In the genomic region with DNA sequence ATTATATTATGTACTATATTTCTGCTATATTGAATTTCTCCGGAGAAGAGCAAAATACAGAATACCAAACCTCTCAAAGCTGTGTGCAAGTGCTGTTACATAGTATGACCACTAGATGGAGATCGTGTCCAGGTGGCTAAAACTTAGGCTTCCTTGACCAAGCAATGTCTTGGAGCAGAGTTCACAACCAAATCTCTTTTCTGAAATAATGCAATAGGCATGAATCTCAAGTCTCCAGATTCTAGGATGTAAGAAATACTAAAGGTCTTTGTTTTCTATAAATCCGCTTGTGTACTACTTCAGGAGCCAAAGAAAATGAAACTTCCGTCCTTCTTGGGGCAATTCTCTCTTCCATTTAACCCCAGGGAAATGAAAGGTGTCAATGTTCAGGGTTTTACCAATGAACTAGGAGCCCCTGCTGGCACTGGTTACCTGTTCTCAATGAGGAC, we compare ENCODE assay signal across 8 cellular contexts.
DNase-seq lines count a peak whose midpoint lies in the region; ATAC-seq, FAIRE-seq and TF ChIP-seq lines count a peak whose summit lies in the region.

No MANE protein-coding gene starts in this region.

- no peak for TF ChIP-seq EP300 in HepG2 (IDR thresholded peaks at IDR 0.05; ENCODE audit: low read depth in 2 of 2, low read length in 2 of 2)
- TF ChIP-seq EP300 in HepG2 (CRISPR knock-in tag; IDR thresholded peaks at IDR 0.05; ENCODE audit: borderline replicate concordance) = no peak

- H3K27me3 ChIP-seq in A673 (replicated peaks; ENCODE audit: insufficient read depth, low read depth, low read length, poor library complexity) = no peaks in the 10 kb centered on the region
- no peaks in the 10 kb centered on the region for H3K27me3 ChIP-seq in colonic mucosa
- peaks cover 2 to 19% of the 10 kb centered on the region in 2 experiments; a peak in 4 of 5 replicates for H3K27me3 ChIP-seq in HepG2 (ENCODE audit: control insufficient read depth in 1 of 2, insufficient read depth in 2 of 2, low read length in 2 of 2)

- H4K20me1 ChIP-seq in HepG2 (ENCODE audit: insufficient read depth, low read length) = no peaks in the 10 kb centered on the region

- H3K4me3 ChIP-seq in A673 (ENCODE audit: low read depth, low read length, poor library complexity, severe bottlenecking) = no peak overlapping the region
- no peak overlapping the region for H3K4me3 ChIP-seq in GM12864 (ENCODE audit: low read depth, low read length)
- no peak overlapping the region for H3K4me3 ChIP-seq in colonic mucosa
- no peak overlapping the region for H3K4me3 ChIP-seq in HepG2 (replicated peaks in 1 of 3; ENCODE audit: insufficient read depth in 1 of 3, low read depth in 2 of 3, low read length in 3 of 3)

- DNase-seq in A673 (ENCODE audit: low spot score) = peak; percentile 61
- DNase-seq in GM12864 (ENCODE audit: low read depth) = peak; percentile 29
- peak; percentile 60 to 70 for DNase-seq in NOMO-1 (lab: John Stamatoyannopoulos, UW; ENCODE audit: unreplicated experiment in 2 of 2)
- no peak for DNase-seq in colonic mucosa
- peak; percentile 40 for DNase-seq in HepG2 (ENCODE audit: low spot score)

- no peak overlapping the region for H3K9ac ChIP-seq in colonic mucosa (ENCODE audit: low read depth in 2 of 2, low read length in 2 of 2)
- H3K9ac ChIP-seq in HepG2 (ENCODE audit: insufficient read depth, low read depth, low read length) = no peak overlapping the region

- no peak overlapping the region for H2AFZ ChIP-seq in HepG2 (ENCODE audit: low read length)

- H3K79me2 ChIP-seq in HepG2 (ENCODE audit: insufficient read depth, low read length) = no peaks in the 10 kb centered on the region

- CTCF ChIA-PET in A673 (lab: Charles Lee) = interaction anchor here (0.6 to 2.0 kb wide), 6 partner anchors 12 to 715 kb away, joined by 3 to 4 read pairs (median 3); no protein-coding TSS in a partner anchor
- CTCF ChIA-PET in HepG2 (lab: Yijun Ruan, JAX; ENCODE audit: low intra/inter-chr PET ratio, low total read pairs) = interaction anchor here (1.2 to 1.5 kb wide), 3 partner anchors 12 to 424 kb away, joined by 4 to 20 read pairs (median 5); no protein-coding TSS in a partner anchor

- peak; percentile 92 for FAIRE-seq in HepG2 (lab: Jason Lieb, UNC)

- H3K4me1 ChIP-seq in A673 (ENCODE audit: insufficient read depth, low read length, poor library complexity, severe bottlenecking) (no peaks in the 10 kb centered on the region), colonic mucosa (no peaks in the 10 kb centered on the region), HepG2 (ENCODE audit: insufficient read depth, low read length) (peaks cover 42% of the 10 kb centered on the region)

- no peak overlapping the region for H3K27ac ChIP-seq in A673 (ENCODE audit: low read depth, low read length, poor library complexity, severe bottlenecking)
- H3K27ac ChIP-seq in colonic mucosa = no peak overlapping the region
- no peak overlapping the region for H3K27ac ChIP-seq in HepG2 (ENCODE audit: extremely low read length, insufficient read depth, low read length)

- TF ChIP-seq POLR2A in HepG2 (IDR thresholded peaks at IDR 0.05; ENCODE audit: insufficient read depth in 1 of 2, low read depth in 2 of 2, low read length in 2 of 2) = no peak

- WGBS in HepG2 (ENCODE audit: low lambda C conversion rate) = 25% methylated on average over 4 of the region's 4 CpGs

- TF ChIP-seq RAD21 in HepG2 (CRISPR knock-in tag; IDR thresholded peaks at IDR 0.05) = peak; percentile 63

- H3K36me3 ChIP-seq in A673 (ENCODE audit: insufficient read depth, low read length, poor library complexity, severe bottlenecking) (no peaks in the 10 kb centered on the region), colonic mucosa (no peaks in the 10 kb centered on the region), HepG2 (replicated peaks in 1 of 2; ENCODE audit: control insufficient read depth in 1 of 2, insufficient read depth in 2 of 2, low read length in 2 of 2) (no peaks in the 10 kb centered on the region)

- peak overlapping the region; percentile 38 for H3K4me2 ChIP-seq in HepG2 (ENCODE audit: low read depth, low read length)

- intact Hi-C loops in A673 (cut with micrococcal nuclease; ENCODE audit: unreplicated experiment) = loop anchor here (5.0 to 10.0 kb wide), 2 partner anchors 528 to 710 kb away; no protein-coding TSS in a partner anchor
- intact Hi-C loops in colonic mucosa (cut with DNase I) = loop anchor here (5.0 kb wide), 1 partner anchor 528 kb away; no protein-coding TSS in a partner anchor
- intact Hi-C loops in HepG2 (cut with micrococcal nuclease; ENCODE audit: unreplicated experiment) = loop anchor here (1.0 to 5.0 kb wide), 3 partner anchors 63 to 528 kb away; no protein-coding TSS in a partner anchor

- POLR2A ChIA-PET in A673 (lab: Charles Lee; ENCODE audit: low non-redundant PET) = no interaction called here
- POLR2A ChIA-PET in HepG2 (lab: Yijun Ruan, JAX) = no interaction called here

- in situ Hi-C loops in HepG2 (cut with HindIII; ENCODE audit: extremely low pct_ligation_motif_present, low pct_unique_long_range_greater_than_20kb) = loop anchor here (25.0 kb wide), 2 partner anchors 287 to 487 kb away; a partner anchor contains a TSS

- no peaks in the 10 kb centered on the region for H3K9me3 ChIP-seq in A673 (ENCODE audit: low read depth, low read length, poor library complexity, severe bottlenecking)
- H3K9me3 ChIP-seq in colonic mucosa = no peaks in the 10 kb centered on the region
- no peaks in the 10 kb centered on the region for H3K9me3 ChIP-seq in HepG2 (ENCODE audit: low read length)

- ATAC-seq in HG03520 (IDR thresholded peaks at IDR 0.05; ENCODE audit: unreplicated experiment) (peak; percentile 72), HepG2 (peak; percentile 66), HG03135 (IDR thresholded peaks at IDR 0.05; ENCODE audit: unreplicated experiment) (no peak), GM21737 (IDR thresholded peaks at IDR 0.05; ENCODE audit: unreplicated experiment) (no peak)

- no TSS peak for BruUV-seq in A673 (replicated peaks; lab: Mats Ljungman, UMichigan)
- BruUV-seq in HepG2 (replicated peaks; lab: Mats Ljungman, UMichigan) = no TSS peak

- peak; percentile 90 for TF ChIP-seq CTCF in A673 (conservative IDR thresholded peaks at IDR 0.05; ENCODE audit: low read depth, low read length)
- TF ChIP-seq CTCF in GM12864 (IDR thresholded peaks at IDR 0.05; ENCODE audit: low read depth, low read length, missing control alignments) = peak; percentile 92
- peak; percentile 95 for TF ChIP-seq CTCF in colonic mucosa (IDR thresholded peaks at IDR 0.05)
- peak; percentile 86 for TF ChIP-seq CTCF in HepG2 (CRISPR knock-in tag; IDR thresholded peaks at IDR 0.05)

TF ChIP-seq in HepG2, 621 proteins besides CTCF, POLR2A, EP300 and RAD21 (continues in another document):
- TF ChIP-seq KLF15 (CRISPR knock-in tag; IDR thresholded peaks at IDR 0.05; ENCODE audit: borderline replicate concordance) (no peak), FOXA3 (CRISPR knock-in tag; IDR thresholded peaks at IDR 0.05) (peak; percentile 43; the same call in 1 of the 2 replicates), GTF3A (CRISPR knock-in tag; conservative IDR thresholded peaks at IDR 0.05) (no peak), RXRB (CRISPR knock-in tag; IDR thresholded peaks at IDR 0.05; ENCODE audit: borderline replicate concordance) (peak; percentile 27; the same call in 1 of the 2 replicates), GATAD2A (CRISPR knock-in tag; IDR thresholded peaks at IDR 0.05) (peak; percentile 43; the same call in 1 of the 2 replicates), HNF4A (CRISPR knock-in tag; IDR thresholded peaks at IDR 0.05) (0 out of 2 replicates have a peak, but pooled peaks have one; percentile 13), STAG1 (CRISPR knock-in tag; IDR thresholded peaks at IDR 0.05) (peak; percentile 94), SMC3 (IDR thresholded peaks at IDR 0.05; ENCODE audit: low read length) (peak; percentile 91), TCF12 (IDR thresholded peaks at IDR 0.05) (no peak), TCF12 (CRISPR knock-in tag; IDR thresholded peaks at IDR 0.05) (no peak), FOXA1 (IDR thresholded peaks at IDR 0.05) (no peak), FOXA1 (CRISPR knock-in tag; IDR thresholded peaks at IDR 0.05) (0 out of 2 replicates have a peak, but pooled peaks have one; percentile 31)
- TF ChIP-seq, protein P1, sequence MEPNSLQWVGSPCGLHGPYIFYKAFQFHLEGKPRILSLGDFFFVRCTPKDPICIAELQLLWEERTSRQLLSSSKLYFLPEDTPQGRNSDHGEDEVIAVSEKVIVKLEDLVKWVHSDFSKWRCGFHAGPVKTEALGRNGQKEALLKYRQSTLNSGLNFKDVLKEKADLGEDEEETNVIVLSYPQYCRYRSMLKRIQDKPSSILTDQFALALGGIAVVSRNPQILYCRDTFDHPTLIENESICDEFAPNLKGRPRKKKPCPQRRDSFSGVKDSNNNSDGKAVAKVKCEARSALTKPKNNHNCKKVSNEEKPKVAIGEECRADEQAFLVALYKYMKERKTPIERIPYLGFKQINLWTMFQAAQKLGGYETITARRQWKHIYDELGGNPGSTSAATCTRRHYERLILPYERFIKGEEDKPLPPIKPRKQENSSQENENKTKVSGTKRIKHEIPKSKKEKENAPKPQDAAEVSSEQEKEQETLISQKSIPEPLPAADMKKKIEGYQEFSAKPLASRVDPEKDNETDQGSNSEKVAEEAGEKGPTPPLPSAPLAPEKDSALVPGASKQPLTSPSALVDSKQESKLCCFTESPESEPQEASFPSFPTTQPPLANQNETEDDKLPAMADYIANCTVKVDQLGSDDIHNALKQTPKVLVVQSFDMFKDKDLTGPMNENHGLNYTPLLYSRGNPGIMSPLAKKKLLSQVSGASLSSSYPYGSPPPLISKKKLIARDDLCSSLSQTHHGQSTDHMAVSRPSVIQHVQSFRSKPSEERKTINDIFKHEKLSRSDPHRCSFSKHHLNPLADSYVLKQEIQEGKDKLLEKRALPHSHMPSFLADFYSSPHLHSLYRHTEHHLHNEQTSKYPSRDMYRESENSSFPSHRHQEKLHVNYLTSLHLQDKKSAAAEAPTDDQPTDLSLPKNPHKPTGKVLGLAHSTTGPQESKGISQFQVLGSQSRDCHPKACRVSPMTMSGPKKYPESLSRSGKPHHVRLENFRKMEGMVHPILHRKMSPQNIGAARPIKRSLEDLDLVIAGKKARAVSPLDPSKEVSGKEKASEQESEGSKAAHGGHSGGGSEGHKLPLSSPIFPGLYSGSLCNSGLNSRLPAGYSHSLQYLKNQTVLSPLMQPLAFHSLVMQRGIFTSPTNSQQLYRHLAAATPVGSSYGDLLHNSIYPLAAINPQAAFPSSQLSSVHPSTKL (CRISPR knock-in tag; IDR thresholded peaks at IDR 0.05) = peak; percentile 36; the same call in 1 of the 2 replicates
- TF ChIP-seq, protein P2, sequence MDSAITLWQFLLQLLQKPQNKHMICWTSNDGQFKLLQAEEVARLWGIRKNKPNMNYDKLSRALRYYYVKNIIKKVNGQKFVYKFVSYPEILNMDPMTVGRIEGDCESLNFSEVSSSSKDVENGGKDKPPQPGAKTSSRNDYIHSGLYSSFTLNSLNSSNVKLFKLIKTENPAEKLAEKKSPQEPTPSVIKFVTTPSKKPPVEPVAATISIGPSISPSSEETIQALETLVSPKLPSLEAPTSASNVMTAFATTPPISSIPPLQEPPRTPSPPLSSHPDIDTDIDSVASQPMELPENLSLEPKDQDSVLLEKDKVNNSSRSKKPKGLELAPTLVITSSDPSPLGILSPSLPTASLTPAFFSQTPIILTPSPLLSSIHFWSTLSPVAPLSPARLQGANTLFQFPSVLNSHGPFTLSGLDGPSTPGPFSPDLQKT (CRISPR knock-in tag; IDR thresholded peaks at IDR 0.05; ENCODE audit: borderline replicate concordance) = no peak

Comparison
In these comparisons a context has a peak if more than half of its experiments do, and no peak if none do; other contexts are left out.
1. ATAC-seq: peak in HG03520 (single experiment) and HepG2 (single experiment); none in HG03135 (single experiment) and GM21737 (single experiment).
2. Peak in every context shown above with its lines, with median percentiles within 50 percentile points of each other: CTCF ChIP-seq.